In genomic region chr11:48036466-48036865, GRCh38 we compare ENCODE assay signal across 16 cellular contexts. TPM values are rescaled to one million over a fixed set of nuclear protein-coding genes. Genes with fewer than 3 reads are reported as not detected.
DNase-seq lines count a peak whose midpoint lies in the region; ATAC-seq and TF ChIP-seq lines count a peak whose summit lies in the region.
"Had no signal": no experiment of that assay in that cellular context is flagged by ENCODE, and none has a peak within 500 bp of the region (broad histone marks: within the 10 kb centered on the region; RNA-seq: fewer than 3 reads in every experiment).

No MANE protein-coding gene starts in this region.

- peaks cover 28% of the 10 kb centered on the region for H3K4me1 ChIP-seq in left ventricle myocardium inferior
- H3K4me1 ChIP-seq: BE2C had no signal

- no peaks in the 10 kb centered on the region for H3K9me3 Mint-ChIP-seq in activated naive CD8-positive, alpha-beta T cell treated with anti-CD3 and anti-CD28 coated beads, Interleukin-2, amount 50 U/mL, for 24 hours
- no peaks in the 10 kb centered on the region for H3K9me3 Mint-ChIP-seq in activated naive CD8-positive, alpha-beta T cell treated with anti-CD3 and anti-CD28 coated beads for 36 hours
- H3K9me3 Mint-ChIP-seq in nephron, result no peaks in the 10 kb centered on the region
- H3K9me3 Mint-ChIP-seq: GM23338 had no signal

- no peak overlapping the region for H3K4me3 Mint-ChIP-seq in activated naive CD8-positive, alpha-beta T cell treated with anti-CD3 and anti-CD28 coated beads, Interleukin-2, amount 50 U/mL, for 24 hours
- H3K4me3 Mint-ChIP-seq in activated naive CD8-positive, alpha-beta T cell treated with anti-CD3 and anti-CD28 coated beads for 36 hours, result no peak overlapping the region
- no peak overlapping the region for H3K4me3 Mint-ChIP-seq in nephron
- H3K4me3 Mint-ChIP-seq: GM23338 had no signal

- TF ChIP-seq CTCF in choroid plexus epithelial cell (conservative IDR thresholded peaks at IDR 0.05; ENCODE audit: low read depth, low read length) (no peak), nephron (IDR thresholded peaks at IDR 0.05; ENCODE audit: unreplicated experiment in 3 of 3) (no peak), brain microvascular endothelial cell (IDR thresholded peaks at IDR 0.05; ENCODE audit: low read depth, low read length, missing control alignments) (no peak), left ventricle myocardium inferior (IDR thresholded peaks at IDR 0.05; ENCODE audit: borderline replicate concordance) (no peak)

- no peaks in the 10 kb centered on the region for H3K27me3 Mint-ChIP-seq in activated naive CD8-positive, alpha-beta T cell treated with anti-CD3 and anti-CD28 coated beads, Interleukin-2, amount 50 U/mL, for 24 hours
- H3K27me3 Mint-ChIP-seq in activated naive CD8-positive, alpha-beta T cell treated with anti-CD3 and anti-CD28 coated beads for 36 hours, result no peaks in the 10 kb centered on the region
- H3K27me3 Mint-ChIP-seq in nephron (ENCODE audit: low read depth), result no peaks in the 10 kb centered on the region

- ATAC-seq in activated naive CD8-positive, alpha-beta T cell treated with anti-CD3 and anti-CD28 coated beads, Interleukin-2, amount 50 U/mL, for 24 hours, result no peak
- no peak for ATAC-seq in HG02973 (IDR thresholded peaks at IDR 0.05; ENCODE audit: unreplicated experiment)

- no peaks in the 10 kb centered on the region for H3K36me3 Mint-ChIP-seq in activated naive CD8-positive, alpha-beta T cell treated with anti-CD3 and anti-CD28 coated beads, Interleukin-2, amount 50 U/mL, for 24 hours (ENCODE audit: low read depth)
- H3K36me3 Mint-ChIP-seq in activated naive CD8-positive, alpha-beta T cell treated with anti-CD3 and anti-CD28 coated beads for 36 hours, result peaks cover 5% of the 10 kb centered on the region
- H3K36me3 Mint-ChIP-seq in nephron (ENCODE audit: low read depth), result no peaks in the 10 kb centered on the region

- intact Hi-C loops in left ventricle myocardium inferior (cut with micrococcal nuclease), result no loop called here

- H3K36me3 ChIP-seq in brain microvascular endothelial cell (replicated peaks) (no peaks in the 10 kb centered on the region), left ventricle myocardium inferior (no peaks in the 10 kb centered on the region)
- H3K36me3 ChIP-seq: BE2C, esophagus squamous epithelium had no signal

- H3K27ac ChIP-seq in brain microvascular endothelial cell, result no peak overlapping the region
- no peak overlapping the region for H3K27ac ChIP-seq in left ventricle myocardium inferior (replicated peaks)
- H3K27ac ChIP-seq: esophagus squamous epithelium had no signal

- DNase-seq in activated naive CD8-positive, alpha-beta T cell treated with anti-CD3 and anti-CD28 coated beads, Interleukin-2, amount 50 U/mL, for 24 hours, result no peak
- DNase-seq in activated naive CD8-positive, alpha-beta T cell treated with anti-CD3 and anti-CD28 coated beads for 36 hours, result no peak
- DNase-seq in choroid plexus epithelial cell (ENCODE audit: low read depth) (peak; percentile 69), NCI-H1417 (lab: John Stamatoyannopoulos, UW) (no peak), brain microvascular endothelial cell (no peak), left ventricle myocardium inferior (no peak)
- DNase-seq: BE2C; cortex of kidney; esophagus squamous epithelium; NCI-H446; OCI-M1; stimulated activated naive CD8-positive, alpha-beta T cell treated with anti-CD3 and anti-CD28 coated beads, Interleukin-15, Interleukin-2, amounts not matched to agents 100 U/mL and 50 U/mL, for 24 hours had no signal

- peak overlapping the region; percentile 34 for H3K27ac Mint-ChIP-seq in activated naive CD8-positive, alpha-beta T cell treated with anti-CD3 and anti-CD28 coated beads, Interleukin-2, amount 50 U/mL, for 24 hours
- H3K27ac Mint-ChIP-seq in activated naive CD8-positive, alpha-beta T cell treated with anti-CD3 and anti-CD28 coated beads for 36 hours, result no peak overlapping the region
- H3K27ac Mint-ChIP-seq in nephron, result peak overlapping the region; percentile 36 to 67 (median 58)
- H3K27ac Mint-ChIP-seq: GM23338 had no signal

- peaks cover 63% of the 10 kb centered on the region for H3K4me1 Mint-ChIP-seq in activated naive CD8-positive, alpha-beta T cell treated with anti-CD3 and anti-CD28 coated beads, Interleukin-2, amount 50 U/mL, for 24 hours
- H3K4me1 Mint-ChIP-seq in activated naive CD8-positive, alpha-beta T cell treated with anti-CD3 and anti-CD28 coated beads for 36 hours, result peaks cover 42% of the 10 kb centered on the region
- peaks cover 41% of the 10 kb centered on the region for H3K4me1 Mint-ChIP-seq in nephron

- in situ Hi-C loops in brain microvascular endothelial cell (cut with HindIII; ENCODE audit: low pct_ligation_motif_present, low sequenced_read_pairs), result no loop called here

- H3K4me3 ChIP-seq in choroid plexus epithelial cell (ENCODE audit: low read depth, low read length) (no peak overlapping the region), brain microvascular endothelial cell (ENCODE audit: low read depth, low read length) (no peak overlapping the region), left ventricle myocardium inferior (no peak overlapping the region)
- H3K4me3 ChIP-seq: esophagus squamous epithelium, GM23338, lung had no signal

- no peaks in the 10 kb centered on the region for H3K27me3 ChIP-seq in brain microvascular endothelial cell (replicated peaks)
- H3K27me3 ChIP-seq in left ventricle myocardium inferior (ENCODE audit: low read depth), result no peaks in the 10 kb centered on the region
- H3K27me3 ChIP-seq: BE2C, esophagus squamous epithelium had no signal

- no peaks in the 10 kb centered on the region for H3K9me3 ChIP-seq in left ventricle myocardium inferior (replicated peaks)
- H3K9me3 ChIP-seq: BE2C, esophagus squamous epithelium had no signal

RNA-seq across cellular contexts. Expression of gene PTPRJ, which starts 56.1 kb away (rescaled TPM):
- total RNA-seq in activated naive CD8-positive, alpha-beta T cell treated with anti-CD3 and anti-CD28 coated beads for 36 hours, result 10 to 100 TPM; 11.8 to 13.1 TPM
- total RNA-seq in left ventricle myocardium inferior, result 6.8 TPM
